In genomic region chr1:169043823-169044222, GRCh38 we compare ENCODE assay signal across 12 cellular contexts.
DNase-seq lines count a peak whose midpoint lies in the region; ATAC-seq and TF ChIP-seq lines count a peak whose summit lies in the region.
"Had no signal": no experiment of that assay in that cellular context is flagged by ENCODE, and none has a peak within 500 bp of the region (broad histone marks: within the 10 kb centered on the region; RNA-seq: fewer than 3 reads in every experiment).

No MANE protein-coding gene starts in this region.

- CTCF ChIA-PET in CD8-positive, alpha-beta T cell (lab: Charles Lee), result no interaction called here

- H3K9me3 ChIP-seq in CD8-positive, alpha-beta T cell (ENCODE audit: low read length), result no peaks in the 10 kb centered on the region
- H3K9me3 ChIP-seq: SJCRH30 had no signal

- no peak for DNase-seq in CD8-positive, alpha-beta T cell
- no peak for DNase-seq in central memory CD8-positive, alpha-beta T cell (ENCODE audit: low spot score in 2 of 2)
- DNase-seq in DMS 273 treated with DMSO at 0.1 percent for 48 hours (lab: John Stamatoyannopoulos, UW) (no peak), Ammon's horn (ENCODE audit: low spot score) (no peak), midbrain (lab: John Stamatoyannopoulos, UW) (no peak), Kasumi-1 (lab: John Stamatoyannopoulos, UW) (no peak)
- DNase-seq: aorta, NCI-H345 had no signal

- H3K36me3 Mint-ChIP-seq in CD8-positive, alpha-beta T cell, result no peaks in the 10 kb centered on the region
- H3K36me3 Mint-ChIP-seq in central memory CD8-positive, alpha-beta T cell (ENCODE audit: insufficient read depth), result no peaks in the 10 kb centered on the region

- H3K27me3 ChIP-seq in CD8-positive, alpha-beta T cell (ENCODE audit: insufficient read depth, low read length), result no peaks in the 10 kb centered on the region
- H3K27me3 ChIP-seq: SJCRH30 had no signal

- no peak for ATAC-seq in CD8-positive, alpha-beta T cell
- ATAC-seq in GM18511 (IDR thresholded peaks at IDR 0.05; ENCODE audit: unreplicated experiment), result peak; percentile 3
- peak; percentile 6 for ATAC-seq in HG03378 (IDR thresholded peaks at IDR 0.05; ENCODE audit: unreplicated experiment)
- ATAC-seq in central memory CD8-positive, alpha-beta T cell (replicated peaks; ENCODE audit: extremely low read depth, poor library complexity, severe bottlenecking), result no peak

- no peak overlapping the region for H3K27ac ChIP-seq in CD8-positive, alpha-beta T cell (ENCODE audit: low read depth, low read length)
- H3K27ac ChIP-seq: SJCRH30 had no signal

- H3K4me1 Mint-ChIP-seq in CD8-positive, alpha-beta T cell (ENCODE audit: low read depth), result peaks cover 41% of the 10 kb centered on the region
- peaks cover 37% of the 10 kb centered on the region for H3K4me1 Mint-ChIP-seq in central memory CD8-positive, alpha-beta T cell

- H3K9me3 Mint-ChIP-seq in CD8-positive, alpha-beta T cell, result no peaks in the 10 kb centered on the region
- H3K9me3 Mint-ChIP-seq in central memory CD8-positive, alpha-beta T cell, result no peaks in the 10 kb centered on the region

- H3K36me3 ChIP-seq in CD8-positive, alpha-beta T cell (ENCODE audit: insufficient read depth, low read length), result no peaks in the 10 kb centered on the region
- H3K36me3 ChIP-seq: SJCRH30 had no signal

- intact Hi-C loops in CD8-positive, alpha-beta T cell (cut with DNase I, micrococcal nuclease), result no loop called here

- H3K27me3 Mint-ChIP-seq in CD8-positive, alpha-beta T cell (ENCODE audit: low read depth), result no peaks in the 10 kb centered on the region
- no peaks in the 10 kb centered on the region for H3K27me3 Mint-ChIP-seq in central memory CD8-positive, alpha-beta T cell

- TF ChIP-seq CTCF in CD8-positive, alpha-beta T cell (IDR thresholded peaks at IDR 0.05), result no peak

- peak overlapping the region; percentile 65 for H3K27ac Mint-ChIP-seq in CD8-positive, alpha-beta T cell
- H3K27ac Mint-ChIP-seq in central memory CD8-positive, alpha-beta T cell (ENCODE audit: low read depth), result peak overlapping the region; percentile 52
- H3K27ac Mint-ChIP-seq: IgD-negative memory B cell had no signal

- no peak overlapping the region for H3K4me3 Mint-ChIP-seq in CD8-positive, alpha-beta T cell
- H3K4me3 Mint-ChIP-seq in central memory CD8-positive, alpha-beta T cell, result peak overlapping the region; percentile 22

- no peak overlapping the region for H3K4me3 ChIP-seq in CD8-positive, alpha-beta T cell (ENCODE audit: low read depth, low read length)
- H3K4me3 ChIP-seq: SJCRH30 had no signal

- H3K4me1 ChIP-seq in CD8-positive, alpha-beta T cell (ENCODE audit: insufficient read depth, low read length), result peaks cover 30% of the 10 kb centered on the region

- POLR2A ChIA-PET in CD8-positive, alpha-beta T cell (lab: Charles Lee), result no interaction called here

Comparison
In these comparisons a context has a peak if more than half of its experiments do, and no peak if none do; other contexts are left out.
1. ATAC-seq: peak in GM18511 (single experiment) and HG03378 (single experiment); none in CD8-positive, alpha-beta T cell (single experiment) and central memory CD8-positive, alpha-beta T cell (single experiment).